Comparison of ENCODE assay signal across 1 cellular context in genomic region chr7:101017099-101017777, GRCh38.
TF ChIP-seq lines count a peak whose summit lies in the region.

No MANE protein-coding gene starts in this region.

TF ChIP-seq in GM12878, 131 proteins besides CTCF, POLR2A, EP300 and RAD21 (continued from another document and continues in another):
- no peak for TF ChIP-seq PRDM15 (CRISPR knock-in tag; IDR thresholded peaks at IDR 0.05)
- TF ChIP-seq IRF4 (IDR thresholded peaks at IDR 0.05; ENCODE audit: low read depth, low read length), result 0 out of 2 replicates have a peak, but pooled peaks have one; percentile 24
- TF ChIP-seq IRF3 (IDR thresholded peaks at IDR 0.05), result no peak
- TF ChIP-seq SUPT20H (IDR thresholded peaks at IDR 0.05; ENCODE audit: borderline replicate concordance, control insufficient read depth, low read depth, low read length), result no peak
- TF ChIP-seq ZBTB4 (CRISPR knock-in tag; IDR thresholded peaks at IDR 0.05), result no peak
- no peak for TF ChIP-seq SRF (IDR thresholded peaks at IDR 0.05; ENCODE audit: low read depth in 2 of 2, low read length in 2 of 2)
- no peak for TF ChIP-seq CBX3 (IDR thresholded peaks at IDR 0.05; ENCODE audit: borderline replicate concordance, low read depth)
- TF ChIP-seq PKNOX1 (IDR thresholded peaks at IDR 0.05), result peak; percentile 72
- no peak for TF ChIP-seq CBX5 (IDR thresholded peaks at IDR 0.05; ENCODE audit: low read depth)
- TF ChIP-seq HDAC2 (IDR thresholded peaks at IDR 0.05), result no peak
- no peak for TF ChIP-seq CBFB (IDR thresholded peaks at IDR 0.05; ENCODE audit: low read depth)
- TF ChIP-seq MXI1 (IDR thresholded peaks at IDR 0.05; ENCODE audit: low read depth, low read length), result no peak
- no peak for TF ChIP-seq ESRRA (IDR thresholded peaks at IDR 0.05; ENCODE audit: low read length)
- no peak for TF ChIP-seq ATF3 (IDR thresholded peaks at IDR 0.05; ENCODE audit: borderline replicate concordance, extremely low read depth, low read depth, low read length)
- TF ChIP-seq TCF7 (IDR thresholded peaks at IDR 0.05; ENCODE audit: borderline replicate concordance), result no peak
- TF ChIP-seq CEBPZ (IDR thresholded peaks at IDR 0.05; ENCODE audit: low read depth, low read length), result no peak
- TF ChIP-seq POU2F2 (IDR thresholded peaks at IDR 0.05; ENCODE audit: borderline replicate concordance, low read depth, low read length), result peak; percentile 33; the same call in 1 of the 3 replicates
- TF ChIP-seq ZZZ3 (IDR thresholded peaks at IDR 0.05; ENCODE audit: control insufficient read depth, insufficient read length, low read depth), result no peak
- TF ChIP-seq CHD2 (IDR thresholded peaks at IDR 0.05; ENCODE audit: borderline replicate concordance, low read depth, low read length), result no peak
- no peak for TF ChIP-seq SMAD1 (IDR thresholded peaks at IDR 0.05; ENCODE audit: low read depth, partially characterized antibody)
- TF ChIP-seq EGR1 (IDR thresholded peaks at IDR 0.05; ENCODE audit: borderline replicate concordance in 1 of 2, low read depth in 2 of 2, low read length in 2 of 2), result peak in 1 of 2 experiments; percentile 58; a peak in 1 of 3 replicates
- TF ChIP-seq RAD51 (IDR thresholded peaks at IDR 0.05), result no peak
- TF ChIP-seq MTA3 (IDR thresholded peaks at IDR 0.05; ENCODE audit: borderline replicate concordance, low read length), result no peak
- no peak for TF ChIP-seq CHD1 (IDR thresholded peaks at IDR 0.05; ENCODE audit: low read depth, low read length)
- TF ChIP-seq E2F8 (IDR thresholded peaks at IDR 0.05; ENCODE audit: low read depth, partially characterized antibody), result no peak
- TF ChIP-seq TARDBP (IDR thresholded peaks at IDR 0.05; ENCODE audit: borderline replicate concordance), result no peak
- TF ChIP-seq NFXL1 (IDR thresholded peaks at IDR 0.05; ENCODE audit: borderline replicate concordance), result no peak
- no peak for TF ChIP-seq FOXM1 (IDR thresholded peaks at IDR 0.05; ENCODE audit: low read depth, low read length)
- no peak for TF ChIP-seq NRF1 (conservative IDR thresholded peaks at IDR 0.05; ENCODE audit: low read depth, low read length)
- peak; percentile 3 for TF ChIP-seq SIX5 (IDR thresholded peaks at IDR 0.05; ENCODE audit: low read depth, low read length, severe bottlenecking)
- no peak for TF ChIP-seq CEBPB (IDR thresholded peaks at IDR 0.05; ENCODE audit: borderline replicate concordance in 1 of 2, low read depth in 2 of 2, low read length in 2 of 2)
- no peak for TF ChIP-seq SMAD5 (IDR thresholded peaks at IDR 0.05; ENCODE audit: low read depth)
- no peak; the same call in 1 of the 2 replicates for TF ChIP-seq SMARCA5 (IDR thresholded peaks at IDR 0.05)
- no peak; the same call in 1 of the 2 replicates for TF ChIP-seq ATF2 (IDR thresholded peaks at IDR 0.05; ENCODE audit: low read length)
- TF ChIP-seq ZBTB40 (IDR thresholded peaks at IDR 0.05; ENCODE audit: borderline replicate concordance), result peak; percentile 51; the same call in 1 of the 2 replicates
